1 cellular context compared by ENCODE assay signal in genomic region chrX:8730812-8731578, GRCh38.
TF ChIP-seq lines count a peak whose summit lies in the region.

No MANE protein-coding gene starts in this region.

TF ChIP-seq in H1, 55 proteins besides CTCF, POLR2A, EP300 and RAD21 (continued from another document):
- TF ChIP-seq HDAC2 (IDR thresholded peaks at IDR 0.05; ENCODE audit: borderline replicate concordance in 1 of 2, low read depth in 2 of 2, low read length in 2 of 2) (no peak), ASH2L (IDR thresholded peaks at IDR 0.05; ENCODE audit: low read length) (peak; percentile 8)
